ENCODE assay signal across 8 cellular contexts in the genomic region with DNA sequence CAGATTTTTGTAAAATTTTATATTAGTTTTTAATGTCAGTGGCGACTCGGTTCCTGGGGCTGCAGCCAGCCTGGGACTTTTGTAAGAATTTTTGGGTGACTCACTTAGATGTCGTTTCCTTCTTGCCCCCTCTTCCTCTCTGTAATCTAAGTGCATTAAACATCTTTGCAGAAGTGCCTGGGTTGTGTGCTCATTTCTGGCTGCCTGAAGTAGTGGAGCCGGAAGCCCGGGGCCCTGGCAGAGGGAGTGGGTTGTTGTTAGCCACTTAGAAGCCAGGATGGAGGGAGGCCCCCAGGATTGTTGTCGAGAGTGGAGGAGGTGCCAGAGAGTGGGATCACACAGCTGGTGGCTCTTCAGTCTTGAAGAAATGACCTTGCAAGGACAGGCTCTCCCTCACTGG. TPM values are rescaled to one million over a fixed set of nuclear protein-coding genes. Genes with fewer than 3 reads are reported as not detected.
DNase-seq lines count a peak whose midpoint lies in the region; ATAC-seq and TF ChIP-seq lines count a peak whose summit lies in the region.

No MANE protein-coding gene starts in this region.

- TF ChIP-seq CTCF in foreskin keratinocyte (conservative IDR thresholded peaks at IDR 0.05) = no peak

- no peaks in the 10 kb centered on the region for H3K9me3 Mint-ChIP-seq in activated CD8-positive, alpha-beta memory T cell treated with anti-CD3 and anti-CD28 coated beads, Interleukin-2, amount 10 ng/mL, durations not matched to agents 7 days and 5 days (ENCODE audit: low read depth)

- no peak overlapping the region for H3K4me3 Mint-ChIP-seq in activated CD8-positive, alpha-beta memory T cell treated with anti-CD3 and anti-CD28 coated beads, Interleukin-2, amount 10 ng/mL, durations not matched to agents 7 days and 5 days

- peak overlapping the region; percentile 89 for H3K27ac Mint-ChIP-seq in activated CD8-positive, alpha-beta memory T cell treated with anti-CD3 and anti-CD28 coated beads, Interleukin-2, amount 10 ng/mL, durations not matched to agents 7 days and 5 days

- H3K4me1 Mint-ChIP-seq in activated CD8-positive, alpha-beta memory T cell treated with anti-CD3 and anti-CD28 coated beads, Interleukin-2, amount 10 ng/mL, durations not matched to agents 7 days and 5 days = peaks cover 57% of the 10 kb centered on the region

- H3K4me1 ChIP-seq in foreskin keratinocyte = peaks cover 44% of the 10 kb centered on the region

- peak; percentile 75 for ATAC-seq in activated CD8-positive, alpha-beta memory T cell treated with anti-CD3 and anti-CD28 coated beads, Interleukin-2, amount 10 ng/mL, durations not matched to agents 7 days and 5 days
- peak; percentile 9 for ATAC-seq in Right ventricle myocardium superior (ENCODE audit: poor library complexity)
- ATAC-seq in foreskin keratinocyte = no peak
- no peak for ATAC-seq in HG02623 (IDR thresholded peaks at IDR 0.05; ENCODE audit: unreplicated experiment)

- no peaks in the 10 kb centered on the region for H3K36me3 Mint-ChIP-seq in activated CD8-positive, alpha-beta memory T cell treated with anti-CD3 and anti-CD28 coated beads, Interleukin-2, amount 10 ng/mL, durations not matched to agents 7 days and 5 days

- H3K27ac ChIP-seq in KOPT-K1 (ENCODE audit: low read depth, low read length, poor library complexity, severe bottlenecking) = peak overlapping the region; percentile 47
- H3K27ac ChIP-seq in foreskin keratinocyte = no peak overlapping the region

- no peaks in the 10 kb centered on the region for H3K9me3 ChIP-seq in KOPT-K1 (ENCODE audit: insufficient read depth, low read length, poor library complexity, severe bottlenecking)

- no peaks in the 10 kb centered on the region for H3K27me3 ChIP-seq in foreskin keratinocyte

- CTCF ChIA-PET in activated CD8-positive, alpha-beta memory T cell treated with anti-CD3 and anti-CD28 coated beads, Interleukin-2, amount 10 ng/mL, durations not matched to agents 7 days and 5 days (lab: Charles Lee) = no interaction called here

- peak; percentile 72 for DNase-seq in activated CD8-positive, alpha-beta memory T cell treated with anti-CD3 and anti-CD28 coated beads, Interleukin-2, amount 10 ng/mL, durations not matched to agents 7 days and 5 days
- DNase-seq in Right ventricle myocardium superior = peak; percentile 70
- peak; percentile 45 to 55 for DNase-seq in stimulated activated CD4-positive, alpha-beta T cell treated with anti-CD3 and anti-CD28 coated beads, Interleukin-2, amount 100 ng/mL, for 24 hours
- no peak for DNase-seq in foreskin keratinocyte
- DNase-seq in COLO668 (lab: John Stamatoyannopoulos, UW; ENCODE audit: unreplicated experiment) = no peak
- DNase-seq in HUDEP-2 (lab: John Stamatoyannopoulos, UW; ENCODE audit: unreplicated experiment in 76 of 76) = no peak

- H3K36me3 ChIP-seq in KOPT-K1 (ENCODE audit: insufficient read depth, low read length) = peaks cover 10% of the 10 kb centered on the region

- H3K27me3 Mint-ChIP-seq in activated CD8-positive, alpha-beta memory T cell treated with anti-CD3 and anti-CD28 coated beads, Interleukin-2, amount 10 ng/mL, durations not matched to agents 7 days and 5 days = no peaks in the 10 kb centered on the region

- intact Hi-C loops in Right ventricle myocardium superior (cut with DNase I) = no loop called here

RNA-seq across cellular contexts. Expression of gene TRIM8, which starts 11.0 kb away (rescaled TPM):
- total RNA-seq in activated CD8-positive, alpha-beta memory T cell treated with anti-CD3 and anti-CD28 coated beads, Interleukin-2, amount 10 ng/mL, durations not matched to agents 7 days and 5 days = 10 to 100 TPM; 58.7 to 86.9 TPM
- total RNA-seq in Right ventricle myocardium superior (103 TPM), foreskin keratinocyte (57.9 and 65.4 TPM in 2 replicates)
- 59.3 and 62.8 TPM in 2 replicates for polyA plus RNA-seq in foreskin keratinocyte

Comparison
In these comparisons a context has a peak if more than half of its experiments do, and no peak if none do; other contexts are left out.
1. ATAC-seq: peak in activated CD8-positive, alpha-beta memory T cell treated with anti-CD3 and anti-CD28 coated beads, Interleukin-2, amount 10 ng/mL, durations not matched to agents 7 days and 5 days (single experiment) and Right ventricle myocardium superior (single experiment); none in foreskin keratinocyte (single experiment) and HG02623 (single experiment).
2. DNase-seq: peak in activated CD8-positive, alpha-beta memory T cell treated with anti-CD3 and anti-CD28 coated beads, Interleukin-2, amount 10 ng/mL, durations not matched to agents 7 days and 5 days (single experiment), Right ventricle myocardium superior (single experiment) and stimulated activated CD4-positive, alpha-beta T cell treated with anti-CD3 and anti-CD28 coated beads, Interleukin-2, amount 100 ng/mL, for 24 hours (2 of 2); none in foreskin keratinocyte (0 of 2), COLO668 (single experiment) and HUDEP-2 (0 of 76).